In the genomic region with DNA sequence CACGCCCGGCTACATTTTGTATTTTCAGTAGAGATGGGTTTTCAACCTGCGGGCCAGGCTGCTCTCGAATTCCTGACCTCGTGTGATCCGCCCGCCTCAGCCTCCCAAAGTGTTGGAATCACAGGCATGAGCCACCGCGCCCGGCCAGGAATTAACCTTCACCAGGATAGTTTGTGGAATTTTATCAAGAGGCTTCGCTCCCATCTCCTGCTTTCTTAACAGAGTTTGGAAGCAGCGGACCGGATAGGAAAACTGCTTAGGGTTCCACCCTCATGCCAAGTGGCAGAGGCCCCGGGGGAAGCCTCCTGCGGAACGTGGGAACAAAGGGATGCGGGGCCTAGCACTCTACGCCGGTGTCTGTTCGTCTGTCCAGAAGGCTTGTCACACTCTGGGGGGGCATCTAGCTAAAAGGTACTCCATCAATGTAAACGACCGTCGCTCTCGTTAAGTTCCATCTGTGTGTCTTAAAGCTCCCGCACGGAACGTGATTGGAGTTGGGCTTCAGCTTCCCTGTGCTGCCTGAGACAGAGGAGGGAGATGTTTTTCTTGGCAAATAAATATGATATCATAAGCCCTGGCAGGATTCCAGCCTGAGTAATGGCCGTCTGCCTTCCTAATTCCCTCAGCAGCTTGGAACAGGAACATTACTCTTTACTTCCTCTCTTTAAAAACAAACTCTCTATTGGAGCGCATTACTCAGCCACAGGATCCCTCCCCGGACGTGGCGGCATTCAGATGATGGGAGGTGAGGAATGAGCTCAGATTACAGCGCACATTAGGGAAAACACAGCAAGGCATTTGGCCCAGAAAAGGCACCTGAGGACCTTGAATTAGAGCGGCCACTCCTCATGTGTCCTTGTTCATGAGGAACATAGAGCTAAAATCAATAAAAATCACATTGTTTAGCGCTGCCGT, we compare ENCODE assay signal across 9 cellular contexts.
DNase-seq lines count a peak whose midpoint lies in the region; ATAC-seq and TF ChIP-seq lines count a peak whose summit lies in the region.
"Had no signal": no experiment of that assay in that cellular context is flagged by ENCODE, and none has a peak within 500 bp of the region (broad histone marks: within the 10 kb centered on the region; RNA-seq: fewer than 3 reads in every experiment).

No MANE protein-coding gene starts in this region.

- H3K4me1 ChIP-seq in adrenal gland (replicated peaks in 1 of 2): peaks cover 0 to 12% of the 10 kb centered on the region in 2 donors
- H3K4me1 ChIP-seq in suprapubic skin: peaks cover 9% of the 10 kb centered on the region

- WGBS in adrenal gland, 4 donors: 27 to 40% (median 37%) methylated on average over 35 to 36 of the region's 36 CpGs
- WGBS in suprapubic skin: 42% methylated on average over 29 of the region's 36 CpGs

- H3K4me1 Mint-ChIP-seq in activated CD4-positive, alpha-beta T cell treated with anti-CD3 and anti-CD28 coated beads, Interleukin-2, amount 10 ng/mL, durations not matched to agents 24 days and 14 days: no peaks in the 10 kb centered on the region

- TF ChIP-seq EP300 in suprapubic skin (IDR thresholded peaks at IDR 0.05): no peak

- intact Hi-C loops in adrenal gland (cut with DNase I): no loop called here
- intact Hi-C loops in activated CD4-positive, alpha-beta T cell treated with anti-CD3 and anti-CD28 coated beads, Interleukin-2, amount 10 ng/mL, durations not matched to agents 24 days and 14 days (cut with micrococcal nuclease): no loop called here

- H3K27me3 Mint-ChIP-seq in activated CD4-positive, alpha-beta T cell treated with anti-CD3 and anti-CD28 coated beads, Interleukin-2, amount 10 ng/mL, durations not matched to agents 24 days and 14 days: no peaks in the 10 kb centered on the region
- H3K27me3 Mint-ChIP-seq: brain had no signal

- H3K4me3 ChIP-seq in adrenal gland: peak overlapping the region in 1 of 4 donors; percentile 40
- peak overlapping the region; percentile 7 for H3K4me3 ChIP-seq in suprapubic skin

- no peak overlapping the region for H3K4me3 Mint-ChIP-seq in activated CD4-positive, alpha-beta T cell treated with anti-CD3 and anti-CD28 coated beads, Interleukin-2, amount 10 ng/mL, durations not matched to agents 24 days and 14 days
- H3K4me3 Mint-ChIP-seq: brain had no signal

- no peak overlapping the region for H3K27ac Mint-ChIP-seq in activated CD4-positive, alpha-beta T cell treated with anti-CD3 and anti-CD28 coated beads, Interleukin-2, amount 10 ng/mL, durations not matched to agents 24 days and 14 days

- DNase-seq in D341Med (ENCODE audit: low spot score): peak; percentile 52
- DNase-seq in NCI-H187 treated with DMSO at 0.1 percent for 48 hours (lab: John Stamatoyannopoulos, UW): peak; percentile 75
- DNase-seq in adrenal gland: peak; percentile 69 to 90 (median 77)
- DNase-seq in iPS-NIHi11 (ENCODE audit: low spot score): peak; percentile 76
- peak in 1 of 2 donors; percentile 75 for DNase-seq in suprapubic skin (ENCODE audit: low spot score in 2 of 2)
- DNase-seq in activated CD4-positive, alpha-beta T cell treated with anti-CD3 and anti-CD28 coated beads, Interleukin-2, amount 10 ng/mL, durations not matched to agents 24 days and 14 days: no peak

- H3K9me3 ChIP-seq in adrenal gland (replicated peaks in 1 of 3) (no peaks in the 10 kb centered on the region), suprapubic skin (no peaks in the 10 kb centered on the region)

- ATAC-seq in GM19455 (IDR thresholded peaks at IDR 0.05; ENCODE audit: unreplicated experiment): no peak
- no peak for ATAC-seq in HG02852 (IDR thresholded peaks at IDR 0.05; ENCODE audit: unreplicated experiment)

- H3K36me3 Mint-ChIP-seq in activated CD4-positive, alpha-beta T cell treated with anti-CD3 and anti-CD28 coated beads, Interleukin-2, amount 10 ng/mL, durations not matched to agents 24 days and 14 days (ENCODE audit: low read depth): no peaks in the 10 kb centered on the region
- H3K36me3 Mint-ChIP-seq: brain had no signal

- H3K27ac ChIP-seq in adrenal gland (peak overlapping the region in 2 of 5 donors; percentile 55 to 61), suprapubic skin (peak overlapping the region; percentile 42)

- no peaks in the 10 kb centered on the region for H3K9me3 Mint-ChIP-seq in activated CD4-positive, alpha-beta T cell treated with anti-CD3 and anti-CD28 coated beads, Interleukin-2, amount 10 ng/mL, durations not matched to agents 24 days and 14 days

- no peak for TF ChIP-seq POLR2A in adrenal gland (IDR thresholded peaks at IDR 0.05)
- no peak for TF ChIP-seq POLR2A in suprapubic skin (IDR thresholded peaks at IDR 0.05)

- no peak for TF ChIP-seq CTCF in adrenal gland (IDR thresholded peaks at IDR 0.05)
- no peak for TF ChIP-seq CTCF in suprapubic skin (IDR thresholded peaks at IDR 0.05)

- no peaks in the 10 kb centered on the region for H3K36me3 ChIP-seq in adrenal gland (replicated peaks in 1 of 2)
- no peaks in the 10 kb centered on the region for H3K36me3 ChIP-seq in suprapubic skin

- H3K27me3 ChIP-seq in adrenal gland (no peaks in the 10 kb centered on the region), suprapubic skin (peaks cover 2% of the 10 kb centered on the region)
